In genomic region chr17:6327007-6327406, GRCh38 we compare ENCODE assay signal across 3 cellular contexts.
TF ChIP-seq lines count a peak whose summit lies in the region.

No MANE protein-coding gene starts in this region.

TF ChIP-seq in liver, 16 proteins besides CTCF, POLR2A, EP300 and RAD21 (continued from another document):
- no peak for TF ChIP-seq ATF3 (IDR thresholded peaks at IDR 0.05)
- TF ChIP-seq HNF4A (conservative IDR thresholded peaks at IDR 0.05), result no peak
- no peak for TF ChIP-seq YY1 (IDR thresholded peaks at IDR 0.05)
- TF ChIP-seq SP1 (IDR thresholded peaks at IDR 0.05), result no peak

TF ChIP-seq in HepG2, 621 proteins besides CTCF, POLR2A, EP300 and RAD21 (continued from another document):
- no peak for TF ChIP-seq ZBTB46 (CRISPR knock-in tag; IDR thresholded peaks at IDR 0.05; ENCODE audit: borderline replicate concordance)
- TF ChIP-seq FOXA3 (CRISPR knock-in tag; IDR thresholded peaks at IDR 0.05), result no peak
- no peak for TF ChIP-seq ZSCAN25 (CRISPR knock-in tag; IDR thresholded peaks at IDR 0.05)
- no peak for TF ChIP-seq CAMTA2 (CRISPR knock-in tag; IDR thresholded peaks at IDR 0.05; ENCODE audit: borderline replicate concordance)
- no peak for TF ChIP-seq DRAP1 (CRISPR knock-in tag; IDR thresholded peaks at IDR 0.05)

TF ChIP-seq in WTC11, 78 proteins besides CTCF, POLR2A, EP300 and RAD21 (continued from another document):
- TF ChIP-seq ZNF512 (CRISPR knock-in tag; IDR thresholded peaks at IDR 0.05; ENCODE audit: borderline replicate concordance) (no peak), RELA (CRISPR knock-in tag; IDR thresholded peaks at IDR 0.05; ENCODE audit: borderline replicate concordance) (no peak), CREM (CRISPR knock-in tag; IDR thresholded peaks at IDR 0.05) (no peak), ZNF416 (CRISPR knock-in tag; IDR thresholded peaks at IDR 0.05) (no peak), TP53 (CRISPR knock-in tag; IDR thresholded peaks at IDR 0.05) (no peak), E2F1 (CRISPR knock-in tag; IDR thresholded peaks at IDR 0.05) (no peak), ERG (CRISPR knock-in tag; IDR thresholded peaks at IDR 0.05) (no peak), ZNF263 (CRISPR knock-in tag; IDR thresholded peaks at IDR 0.05; ENCODE audit: low read depth) (no peak), RORB (CRISPR knock-in tag; IDR thresholded peaks at IDR 0.05) (no peak), ZNF532 (CRISPR knock-in tag; IDR thresholded peaks at IDR 0.05; ENCODE audit: borderline replicate concordance) (no peak), USF2 (CRISPR knock-in tag; IDR thresholded peaks at IDR 0.05) (no peak), TCF7 (CRISPR knock-in tag; IDR thresholded peaks at IDR 0.05; ENCODE audit: low read depth) (no peak)
